Comparison of ENCODE assay signal across 35 cellular contexts in the genomic region with DNA sequence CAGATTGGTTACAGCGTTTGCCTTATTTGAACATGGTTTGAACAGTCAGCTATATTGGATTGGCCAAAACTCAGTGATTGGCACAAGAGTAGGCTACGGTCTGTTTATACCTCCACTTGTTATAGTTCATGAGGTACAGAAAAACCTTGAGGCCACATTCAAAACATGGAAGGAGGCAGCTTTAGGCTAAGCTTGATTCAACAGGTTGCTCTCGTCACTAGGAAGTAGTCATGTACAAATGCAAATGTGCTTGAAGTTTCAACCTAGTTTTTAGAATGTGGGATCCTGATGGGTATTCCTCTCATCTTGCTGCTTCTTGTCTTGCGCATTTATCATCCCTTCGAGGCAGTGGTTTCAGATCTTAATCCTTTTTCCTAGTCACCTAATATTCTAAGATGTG.
DNase-seq lines count a peak whose midpoint lies in the region; ATAC-seq and TF ChIP-seq lines count a peak whose summit lies in the region.
"Had no signal": no experiment of that assay in that cellular context is flagged by ENCODE, and none has a peak within 500 bp of the region (broad histone marks: within the 10 kb centered on the region; RNA-seq: fewer than 3 reads in every experiment).

No MANE protein-coding gene starts in this region.

- H3K9me3 ChIP-seq in HEK293 (ENCODE audit: control insufficient read depth, insufficient read depth, low read depth, low read length) (no peaks in the 10 kb centered on the region), OCI-LY1 (ENCODE audit: low read length) (no peaks in the 10 kb centered on the region)
- H3K9me3 ChIP-seq: A549, BE2C, Caco-2 had no signal

- H3K79me2 ChIP-seq in OCI-LY1 (ENCODE audit: insufficient read depth, low read length): no peaks in the 10 kb centered on the region

- H3K36me3 Mint-ChIP-seq in memory B cell: peaks cover 23% of the 10 kb centered on the region
- peaks cover 27% of the 10 kb centered on the region for H3K36me3 Mint-ChIP-seq in stimulated activated memory B cell treated with anti-CD40 and anti-IgM and Interleukin-4, amounts not matched to agents 10 μg/mL and 1 μg/mL and 100 μg/mL, for 72 hours
- H3K36me3 Mint-ChIP-seq in natural killer cell treated with Interleukin-12 subunit alpha and Interleukin-12 subunit beta and Interleukin-15 and Interleukin-18, amount 100 ng/mL, for 72 hours: no peaks in the 10 kb centered on the region

- H3K27ac Mint-ChIP-seq in memory B cell: peak overlapping the region; percentile 61
- H3K27ac Mint-ChIP-seq in stimulated activated memory B cell treated with anti-CD40 and anti-IgM and Interleukin-4, amounts not matched to agents 10 μg/mL and 1 μg/mL and 100 μg/mL, for 72 hours: peak overlapping the region; percentile 28
- H3K27ac Mint-ChIP-seq in natural killer cell treated with Interleukin-12 subunit alpha and Interleukin-12 subunit beta and Interleukin-15 and Interleukin-18, amount 100 ng/mL, for 72 hours: no peak overlapping the region
- H3K27ac Mint-ChIP-seq: B cell; CD14-positive monocyte; CD4-positive, alpha-beta memory T cell; CD4-positive, alpha-beta T cell; CD4-positive, CD25-positive, alpha-beta regulatory T cell; CD8-positive, alpha-beta memory T cell; CD8-positive, alpha-beta T cell had no signal

- H3K4me2 ChIP-seq in OCI-LY1 (ENCODE audit: low read length): no peak overlapping the region
- H3K4me2 ChIP-seq: A549; BLaER1; BLaER1 treated with 17β-estradiol and CSF1 and Interleukin-3, amounts not matched to agents 10 nM and 100 nM had no signal

- no peaks in the 10 kb centered on the region for H3K27me3 Mint-ChIP-seq in memory B cell
- no peaks in the 10 kb centered on the region for H3K27me3 Mint-ChIP-seq in stimulated activated memory B cell treated with anti-CD40 and anti-IgM and Interleukin-4, amounts not matched to agents 10 μg/mL and 1 μg/mL and 100 μg/mL, for 72 hours
- H3K27me3 Mint-ChIP-seq in natural killer cell treated with Interleukin-12 subunit alpha and Interleukin-12 subunit beta and Interleukin-15 and Interleukin-18, amount 100 ng/mL, for 72 hours: no peaks in the 10 kb centered on the region
- H3K27me3 Mint-ChIP-seq: B cell; CD4-positive, alpha-beta memory T cell; CD4-positive, alpha-beta T cell; CD4-positive, CD25-positive, alpha-beta regulatory T cell; CD8-positive, alpha-beta memory T cell had no signal

- DNase-seq in memory B cell (ENCODE audit: low spot score in 2 of 2): no peak
- no peak for DNase-seq in HK-2 (ENCODE audit: unreplicated experiment)
- no peak for DNase-seq in natural killer cell treated with Interleukin-12 subunit alpha and Interleukin-12 subunit beta and Interleukin-15 and Interleukin-18, amount 100 ng/mL, for 72 hours (ENCODE audit: low spot score)
- no peak for DNase-seq in CD1c-positive myeloid dendritic cell (ENCODE audit: extremely low spot score)
- DNase-seq: 8988T; ACHN; AML-193; BE2C; C1 segment of cervical spinal cord; Caco-2; Calu3; CD4-positive, alpha-beta memory T cell; CD4-positive, alpha-beta T cell; CD4-positive, CD25-positive, alpha-beta regulatory T cell; CD8-positive, alpha-beta memory T cell; CD8-positive, alpha-beta T cell; COR-L47; DMS 273 treated with DMSO at 0.1 percent for 48 hours; DMS153; DMS53; DMS79; DMS79 treated with DMSO at 0.1 percent for 48 hours; DND-41; EL had no signal

- CTCF ChIA-PET in HEK293 (lab: Yijun Ruan, JAX): no interaction called here

- no peak overlapping the region for H3K9ac ChIP-seq in OCI-LY1 (ENCODE audit: low read length)
- H3K9ac ChIP-seq: BLaER1; BLaER1 treated with 17β-estradiol and CSF1 and Interleukin-3, amounts not matched to agents 10 nM and 100 nM had no signal

- ATAC-seq in memory B cell (ENCODE audit: low read depth): no peak
- ATAC-seq in stimulated activated memory B cell treated with anti-CD40 and anti-IgM and Interleukin-4, amounts not matched to agents 10 μg/mL and 1 μg/mL and 100 μg/mL, for 72 hours: no peak
- ATAC-seq in activated CD4-positive, CD25-positive, alpha-beta regulatory T cell treated with anti-CD3 and anti-CD28 coated beads, Interleukin-2, amount 50 U/mL, for 24 hours: no peak
- no peak for ATAC-seq in natural killer cell treated with Interleukin-12 subunit alpha and Interleukin-12 subunit beta and Interleukin-15 and Interleukin-18, amount 100 ng/mL, for 72 hours
- ATAC-seq: A549; CD8-positive, alpha-beta T cell had no signal

- no peak overlapping the region for H3K4me3 ChIP-seq in HEK293 (ENCODE audit: low read depth, low read length)
- no peak overlapping the region for H3K4me3 ChIP-seq in OCI-LY1 (ENCODE audit: low read depth, low read length, poor library complexity, severe bottlenecking)
- H3K4me3 ChIP-seq: A549; BLaER1; BLaER1 treated with 17β-estradiol and CSF1 and Interleukin-3, amounts not matched to agents 10 nM and 100 nM had no signal

- H4K20me1 ChIP-seq in OCI-LY1 (ENCODE audit: insufficient read depth, low read length): no peaks in the 10 kb centered on the region
- H4K20me1 ChIP-seq: BLaER1; BLaER1 treated with 17β-estradiol and CSF1 and Interleukin-3, amounts not matched to agents 10 nM and 100 nM had no signal

- no peak overlapping the region for H3K4me3 Mint-ChIP-seq in memory B cell
- no peak overlapping the region for H3K4me3 Mint-ChIP-seq in stimulated activated memory B cell treated with anti-CD40 and anti-IgM and Interleukin-4, amounts not matched to agents 10 μg/mL and 1 μg/mL and 100 μg/mL, for 72 hours
- H3K4me3 Mint-ChIP-seq in natural killer cell treated with Interleukin-12 subunit alpha and Interleukin-12 subunit beta and Interleukin-15 and Interleukin-18, amount 100 ng/mL, for 72 hours: no peak overlapping the region
- H3K4me3 Mint-ChIP-seq: B cell; CD14-positive monocyte; CD4-positive, alpha-beta memory T cell; CD4-positive, alpha-beta T cell; CD4-positive, CD25-positive, alpha-beta regulatory T cell; CD8-positive, alpha-beta memory T cell; CD8-positive, alpha-beta T cell had no signal

- TF ChIP-seq CTCF in HEK293 (tag by site-specific recombination; IDR thresholded peaks at IDR 0.05): no peak
- TF ChIP-seq CTCF in OCI-LY1 (IDR thresholded peaks at IDR 0.05; ENCODE audit: low read length): no peak

- H3K4me1 Mint-ChIP-seq in memory B cell: peaks cover 6% of the 10 kb centered on the region
- peaks cover 20% of the 10 kb centered on the region for H3K4me1 Mint-ChIP-seq in stimulated activated memory B cell treated with anti-CD40 and anti-IgM and Interleukin-4, amounts not matched to agents 10 μg/mL and 1 μg/mL and 100 μg/mL, for 72 hours
- peaks cover 2% of the 10 kb centered on the region in 2 donors for H3K4me1 Mint-ChIP-seq in natural killer cell treated with Interleukin-12 subunit alpha and Interleukin-12 subunit beta and Interleukin-15 and Interleukin-18, amount 100 ng/mL, for 72 hours (ENCODE audit: low read depth in 2 of 2)
- H3K4me1 Mint-ChIP-seq: CD14-positive monocyte had no signal

- H3K4me1 ChIP-seq in HEK293 (ENCODE audit: control insufficient read depth, insufficient read depth, low read length): peaks cover 2% of the 10 kb centered on the region; the same call in 1 of the 2 replicates
- H3K4me1 ChIP-seq in OCI-LY1 (ENCODE audit: insufficient read depth, low read length, severe bottlenecking): peaks cover 32% of the 10 kb centered on the region
- H3K4me1 ChIP-seq: A549, BE2C, Caco-2 had no signal

- no peak overlapping the region for H2AFZ ChIP-seq in OCI-LY1 (ENCODE audit: low read length)

- POLR2A ChIA-PET in HEK293 (lab: Yijun Ruan, JAX): no interaction called here

- no peaks in the 10 kb centered on the region for H3K27me3 ChIP-seq in OCI-LY1 (ENCODE audit: insufficient read depth, low read length)
- H3K27me3 ChIP-seq: BE2C; BLaER1; BLaER1 treated with 17β-estradiol and CSF1 and Interleukin-3, amounts not matched to agents 10 nM and 100 nM had no signal

- H3K36me3 ChIP-seq in HEK293 (ENCODE audit: control insufficient read depth in 2 of 2, insufficient read depth in 1 of 2, low read length in 2 of 2) (no peaks in the 10 kb centered on the region), OCI-LY1 (ENCODE audit: insufficient read depth, low read length) (no peaks in the 10 kb centered on the region; the same call in 1 of the 2 replicates)
- H3K36me3 ChIP-seq: BE2C had no signal

- no peaks in the 10 kb centered on the region for H3K9me3 Mint-ChIP-seq in memory B cell
- H3K9me3 Mint-ChIP-seq in stimulated activated memory B cell treated with anti-CD40 and anti-IgM and Interleukin-4, amounts not matched to agents 10 μg/mL and 1 μg/mL and 100 μg/mL, for 72 hours: no peaks in the 10 kb centered on the region
- no peaks in the 10 kb centered on the region for H3K9me3 Mint-ChIP-seq in natural killer cell treated with Interleukin-12 subunit alpha and Interleukin-12 subunit beta and Interleukin-15 and Interleukin-18, amount 100 ng/mL, for 72 hours
- H3K9me3 Mint-ChIP-seq: CD4-positive, alpha-beta T cell had no signal

- H3K27ac ChIP-seq in HEK293 (ENCODE audit: extremely low read depth, low read depth, low read length) (no peak overlapping the region), OCI-LY1 (ENCODE audit: low read depth, low read length, poor library complexity, severe bottlenecking) (peak overlapping the region; percentile 13)
- H3K27ac ChIP-seq: 22Rv1; A549; BLaER1; BLaER1 treated with 17β-estradiol and CSF1 and Interleukin-3, amounts not matched to agents 10 nM and 100 nM; C4-2B had no signal

- no peaks in the 10 kb centered on the region for H3F3A ChIP-seq in OCI-LY1 (ENCODE audit: insufficient read depth, low read length)

- H3K9me2 ChIP-seq in OCI-LY1 (ENCODE audit: low read depth, low read length): no peaks in the 10 kb centered on the region

TF ChIP-seq in HEK293, 187 proteins besides CTCF, POLR2A, EP300 and RAD21:
- peak; percentile 25; the same call in 1 of the 2 replicates for TF ChIP-seq ZNF146 (tag by site-specific recombination; IDR thresholded peaks at IDR 0.05)
- no peak for TF ChIP-seq ZNF140 (tag by site-specific recombination; IDR thresholded peaks at IDR 0.05)
- TF ChIP-seq SCRT1 (tag by site-specific recombination; IDR thresholded peaks at IDR 0.05; ENCODE audit: borderline replicate concordance): peak; percentile 58
- TF ChIP-seq ZNF449 (tag by site-specific recombination; IDR thresholded peaks at IDR 0.05): no peak
- TF ChIP-seq SCRT2 (tag by site-specific recombination; IDR thresholded peaks at IDR 0.05): peak; percentile 79

Comparison
In these comparisons a context has a peak if more than half of its experiments do, and no peak if none do; other contexts are left out.
1. H3K27ac Mint-ChIP-seq: peak in memory B cell (single experiment) and stimulated activated memory B cell treated with anti-CD40 and anti-IgM and Interleukin-4, amounts not matched to agents 10 μg/mL and 1 μg/mL and 100 μg/mL, for 72 hours (single experiment); none in natural killer cell treated with Interleukin-12 subunit alpha and Interleukin-12 subunit beta and Interleukin-15 and Interleukin-18, amount 100 ng/mL, for 72 hours (0 of 2).